8 cellular contexts compared by ENCODE assay signal in genomic region chr15:59528965-59529402, GRCh38.
DNase-seq lines count a peak whose midpoint lies in the region; ATAC-seq lines count a peak whose summit lies in the region.

No MANE protein-coding gene starts in this region.

- H3K27me3 Mint-ChIP-seq in central memory CD8-positive, alpha-beta T cell: peaks cover 25% of the 10 kb centered on the region

- no peak overlapping the region for H3K27ac Mint-ChIP-seq in central memory CD8-positive, alpha-beta T cell (ENCODE audit: low read depth)

- no peak overlapping the region for H3K4me3 Mint-ChIP-seq in central memory CD8-positive, alpha-beta T cell

- H3K9me3 Mint-ChIP-seq in central memory CD8-positive, alpha-beta T cell: no peaks in the 10 kb centered on the region

- ATAC-seq in HG02885 (IDR thresholded peaks at IDR 0.05; ENCODE audit: poor library complexity, unreplicated experiment) (peak; percentile 52), HG02763 (IDR thresholded peaks at IDR 0.05; ENCODE audit: unreplicated experiment) (no peak)
- peak; percentile 75 for ATAC-seq in central memory CD8-positive, alpha-beta T cell (replicated peaks; ENCODE audit: extremely low read depth, poor library complexity, severe bottlenecking)

- H3K4me1 Mint-ChIP-seq in central memory CD8-positive, alpha-beta T cell: peaks cover 18% of the 10 kb centered on the region

- H3K36me3 Mint-ChIP-seq in central memory CD8-positive, alpha-beta T cell (ENCODE audit: insufficient read depth): peaks cover 1% of the 10 kb centered on the region

- peak; percentile 48 for DNase-seq in COLO829 (ENCODE audit: low spot score)
- DNase-seq in NCI-H510A (lab: John Stamatoyannopoulos, UW): peak; percentile 50
- peak; percentile 54 for DNase-seq in activated CD4-positive, CD25-positive, alpha-beta regulatory T cell treated with anti-CD3 and anti-CD28 coated beads, Interleukin-2, amount 50 U/mL, for 72 hours
- DNase-seq in central memory CD8-positive, alpha-beta T cell (ENCODE audit: low spot score in 2 of 2): peak; percentile 36 to 47
- DNase-seq in kidney glomerular epithelial cell (lab: John Stamatoyannopoulos, UW): peak; percentile 96
- DNase-seq in stimulated activated CD4-positive, alpha-beta T cell treated with anti-CD3 and anti-CD28 coated beads, Interleukin-2, amount 100 ng/mL, for 24 hours: peak; percentile 68 to 78

Comparison
In these comparisons a context has a peak if more than half of its experiments do, and no peak if none do; other contexts are left out.
1. DNase-seq: peak in every context shown above with its lines; median percentile 96 in kidney glomerular epithelial cell; 73 in stimulated activated CD4-positive, alpha-beta T cell treated with anti-CD3 and anti-CD28 coated beads, Interleukin-2, amount 100 ng/mL, for 24 hours; 54 in activated CD4-positive, CD25-positive, alpha-beta regulatory T cell treated with anti-CD3 and anti-CD28 coated beads, Interleukin-2, amount 50 U/mL, for 72 hours; 50 in NCI-H510A; 48 in COLO829; 42 in central memory CD8-positive, alpha-beta T cell.